In the genomic region with DNA sequence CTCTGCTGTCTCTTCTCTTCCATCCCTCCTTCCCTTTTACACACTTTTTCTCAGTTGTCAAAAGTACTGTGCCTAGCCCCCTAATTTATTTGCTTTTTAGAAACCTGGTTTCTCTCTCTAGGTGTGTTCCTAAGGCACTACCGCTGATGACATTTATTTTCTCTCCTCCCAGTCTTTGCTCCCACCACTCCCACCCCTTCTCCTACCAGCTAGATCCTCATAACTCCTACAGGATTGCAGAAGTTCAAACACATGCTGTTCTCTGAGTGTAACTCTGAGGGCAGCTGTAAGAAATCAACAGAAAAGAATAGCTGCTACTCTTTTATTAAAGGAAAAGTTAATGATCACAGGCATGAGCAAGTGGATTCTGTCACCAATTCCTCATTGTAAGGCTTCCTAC, we compare ENCODE assay signal across 18 cellular contexts. TPM values are rescaled to one million over a fixed set of nuclear protein-coding genes. Genes with fewer than 3 reads are reported as not detected.
DNase-seq lines count a peak whose midpoint lies in the region; ATAC-seq and TF ChIP-seq lines count a peak whose summit lies in the region.
"Had no signal": no experiment of that assay in that cellular context is flagged by ENCODE, and none has a peak within 500 bp of the region (broad histone marks: within the 10 kb centered on the region; RNA-seq: fewer than 3 reads in every experiment).

No MANE protein-coding gene starts in this region.

- H2AFZ ChIP-seq in GM23338: no peak overlapping the region

- H4K8ac ChIP-seq in mesendoderm (ENCODE audit: low read depth, low read length): no peak overlapping the region

- ATAC-seq in GM23338 (no peak), SK-N-SH treated with all-trans-retinoic acid at 6 μM for 48 hours (peak; percentile 48; the same call in 2 of the 3 replicates)
- ATAC-seq in CD4-positive, alpha-beta T cell (ENCODE audit: poor library complexity): no peak
- ATAC-seq in stimulated activated naive CD8-positive, alpha-beta T cell treated with anti-CD3 and anti-CD28 coated beads, Interleukin-15, amount 100 ng/mL, for 72 hours: no peak
- no peak for ATAC-seq in naive thymus-derived CD8-positive, alpha-beta T cell
- ATAC-seq: HCT116, HepG2 had no signal

- H4K20me1 ChIP-seq in GM23338 (replicated peaks; ENCODE audit: insufficient read depth): no peaks in the 10 kb centered on the region
- H4K20me1 ChIP-seq: BLaER1 treated with 17β-estradiol and CSF1 and Interleukin-3, amounts not matched to agents 10 nM and 100 nM had no signal

- H3K27me3 ChIP-seq in GM23338 (ENCODE audit: insufficient read depth): peaks cover 22% of the 10 kb centered on the region
- H3K27me3 ChIP-seq in mesendoderm (ENCODE audit: insufficient read depth, low read length, poor library complexity): no peaks in the 10 kb centered on the region
- peaks cover 4% of the 10 kb centered on the region for H3K27me3 ChIP-seq in CD4-positive, alpha-beta T cell (ENCODE audit: control insufficient read depth, insufficient read depth, low read length)

- POLR2A ChIA-PET in CD4-positive, alpha-beta T cell (lab: Charles Lee): no interaction called here
- POLR2A ChIA-PET in naive thymus-derived CD8-positive, alpha-beta T cell (lab: Charles Lee): no interaction called here

- H3K4me1 ChIP-seq in GM23338 (ENCODE audit: insufficient read depth) (peaks cover 66% of the 10 kb centered on the region), mesendoderm (ENCODE audit: control insufficient read depth, low read depth, low read length) (peaks cover 16% of the 10 kb centered on the region)
- H3K4me1 ChIP-seq: Caco-2 had no signal

- H3K56ac ChIP-seq in mesendoderm (ENCODE audit: low read length): peak overlapping the region; percentile 59

- no peak overlapping the region for H3K4me3 Mint-ChIP-seq in GM23338
- no peak overlapping the region for H3K4me3 Mint-ChIP-seq in CD4-positive, alpha-beta T cell
- no peak overlapping the region for H3K4me3 Mint-ChIP-seq in stimulated activated naive CD8-positive, alpha-beta T cell treated with anti-CD3 and anti-CD28 coated beads, Interleukin-15, amount 100 ng/mL, for 72 hours
- H3K4me3 Mint-ChIP-seq in naive thymus-derived CD8-positive, alpha-beta T cell: no peak overlapping the region
- H3K4me3 Mint-ChIP-seq: HFFc6, IgD-negative memory B cell had no signal

- peaks cover 32% of the 10 kb centered on the region for H3K4me1 Mint-ChIP-seq in GM23338
- H3K4me1 Mint-ChIP-seq in CD4-positive, alpha-beta T cell (ENCODE audit: low read depth): no peaks in the 10 kb centered on the region
- no peaks in the 10 kb centered on the region for H3K4me1 Mint-ChIP-seq in stimulated activated naive CD8-positive, alpha-beta T cell treated with anti-CD3 and anti-CD28 coated beads, Interleukin-15, amount 100 ng/mL, for 72 hours
- no peaks in the 10 kb centered on the region for H3K4me1 Mint-ChIP-seq in naive thymus-derived CD8-positive, alpha-beta T cell
- H3K4me1 Mint-ChIP-seq: IgD-negative memory B cell had no signal

- H2BK120ac ChIP-seq in mesendoderm (ENCODE audit: low read depth, low read length): no peak overlapping the region

- no peak overlapping the region for H3K27ac Mint-ChIP-seq in GM23338
- no peak overlapping the region for H3K27ac Mint-ChIP-seq in CD4-positive, alpha-beta T cell
- no peak overlapping the region for H3K27ac Mint-ChIP-seq in stimulated activated naive CD8-positive, alpha-beta T cell treated with anti-CD3 and anti-CD28 coated beads, Interleukin-15, amount 100 ng/mL, for 72 hours
- H3K27ac Mint-ChIP-seq in naive thymus-derived CD8-positive, alpha-beta T cell: no peak overlapping the region
- H3K27ac Mint-ChIP-seq: HFFc6, IgD-negative memory B cell had no signal

- H3K4me3 ChIP-seq in GM23338: no peak overlapping the region
- no peak overlapping the region for H3K4me3 ChIP-seq in mesendoderm (ENCODE audit: low read length)
- H3K4me3 ChIP-seq: BLaER1 treated with 17β-estradiol and CSF1 and Interleukin-3, amounts not matched to agents 10 nM and 100 nM had no signal

- H3K79me1 ChIP-seq in mesendoderm (ENCODE audit: low read length): no peaks in the 10 kb centered on the region

- DNase-seq in GM23338 (ENCODE audit: low spot score) (no peak), mesendoderm (no peak), putamen (ENCODE audit: low spot score) (peak; percentile 57)
- no peak for DNase-seq in CD4-positive, alpha-beta T cell
- no peak for DNase-seq in stimulated activated naive CD8-positive, alpha-beta T cell treated with anti-CD3 and anti-CD28 coated beads, Interleukin-15, amount 100 ng/mL, for 72 hours
- DNase-seq in naive thymus-derived CD8-positive, alpha-beta T cell: no peak
- DNase-seq in activated T-cell treated with anti-CD3 and anti-CD28 coated beads, Interleukin-2, amount 50 U/mL, for 48 hours: no peak
- DNase-seq: 8988T, GOT3 had no signal

- H3K27me3 Mint-ChIP-seq in GM23338 (ENCODE audit: insufficient read depth, low read depth, poor library complexity): peaks cover 5% of the 10 kb centered on the region
- H3K27me3 Mint-ChIP-seq in CD4-positive, alpha-beta T cell: peaks cover 5% of the 10 kb centered on the region
- H3K27me3 Mint-ChIP-seq in stimulated activated naive CD8-positive, alpha-beta T cell treated with anti-CD3 and anti-CD28 coated beads, Interleukin-15, amount 100 ng/mL, for 72 hours: no peaks in the 10 kb centered on the region
- peaks cover 2 to 22% (median 4%) of the 10 kb centered on the region in 5 donors for H3K27me3 Mint-ChIP-seq in naive thymus-derived CD8-positive, alpha-beta T cell
- H3K27me3 Mint-ChIP-seq: IgD-negative memory B cell had no signal

- TF ChIP-seq CTCF in GM23338 (conservative IDR thresholded peaks at IDR 0.05; ENCODE audit: low read depth in 2 of 2): no peak
- TF ChIP-seq CTCF in CD4-positive, alpha-beta T cell (IDR thresholded peaks at IDR 0.05): no peak

- no CpG with 5 or more reads among the region's 1 CpG for WGBS in mesendoderm (ENCODE audit: extremely low coverage, insufficient coverage, low lambda C conversion rate)

- H3K4ac ChIP-seq in mesendoderm (ENCODE audit: low read depth, low read length): no peak overlapping the region

- H3K9me2 ChIP-seq in GM23338 (ENCODE audit: insufficient read depth): no peaks in the 10 kb centered on the region; the same call in 1 of the 2 replicates

- no peaks in the 10 kb centered on the region for H3K36me3 Mint-ChIP-seq in GM23338 (ENCODE audit: low read depth)
- no peaks in the 10 kb centered on the region for H3K36me3 Mint-ChIP-seq in CD4-positive, alpha-beta T cell (ENCODE audit: low read depth)
- no peaks in the 10 kb centered on the region for H3K36me3 Mint-ChIP-seq in naive thymus-derived CD8-positive, alpha-beta T cell

- H3K27ac ChIP-seq in GM23338 (ENCODE audit: low read depth) (no peak overlapping the region), mesendoderm (ENCODE audit: low read depth, low read length) (no peak overlapping the region)
- no peak overlapping the region for H3K27ac ChIP-seq in CD4-positive, alpha-beta T cell (ENCODE audit: low read depth, low read length)
- H3K27ac ChIP-seq: BLaER1 treated with 17β-estradiol and CSF1 and Interleukin-3, amounts not matched to agents 10 nM and 100 nM had no signal

- no peaks in the 10 kb centered on the region for H3K9me3 ChIP-seq in CD4-positive, alpha-beta T cell (ENCODE audit: control insufficient read depth, low read length)
- H3K9me3 ChIP-seq: Caco-2 had no signal

- H2AK5ac ChIP-seq in mesendoderm (ENCODE audit: low read length): no peak overlapping the region

- H4K5ac ChIP-seq in mesendoderm (ENCODE audit: low read length): no peak overlapping the region

- intact Hi-C loops in CD4-positive, alpha-beta T cell (cut with DNase I, micrococcal nuclease): no loop called here

- H3K79me2 ChIP-seq in GM23338 (replicated peaks; ENCODE audit: insufficient read depth) (no peaks in the 10 kb centered on the region), mesendoderm (ENCODE audit: control insufficient read depth, insufficient read depth, low read length) (no peaks in the 10 kb centered on the region)

- H3K23ac ChIP-seq in mesendoderm (ENCODE audit: low read length): no peak overlapping the region

- CTCF ChIA-PET in CD4-positive, alpha-beta T cell (lab: Charles Lee): no interaction called here

- H3F3A ChIP-seq in GM23338 (replicated peaks; ENCODE audit: low read depth): no peaks in the 10 kb centered on the region

- H3K9me3 Mint-ChIP-seq in GM23338: no peaks in the 10 kb centered on the region
- peaks cover 6% of the 10 kb centered on the region for H3K9me3 Mint-ChIP-seq in CD4-positive, alpha-beta T cell
- H3K9me3 Mint-ChIP-seq in stimulated activated naive CD8-positive, alpha-beta T cell treated with anti-CD3 and anti-CD28 coated beads, Interleukin-15, amount 100 ng/mL, for 72 hours: peaks cover 0 to 8% of the 10 kb centered on the region in 2 donors
- peaks cover 0 to 5% (median 0%) of the 10 kb centered on the region in 9 donors for H3K9me3 Mint-ChIP-seq in naive thymus-derived CD8-positive, alpha-beta T cell
- H3K9me3 Mint-ChIP-seq: HFFc6 had no signal

- H3K4me2 ChIP-seq in GM23338: peak overlapping the region; percentile 27; the same call in 1 of the 2 replicates
- H3K4me2 ChIP-seq in mesendoderm (ENCODE audit: low read length): no peak overlapping the region

- H2BK5ac ChIP-seq in mesendoderm (ENCODE audit: low read length): peak overlapping the region; percentile 52

- no peak overlapping the region for H2BK15ac ChIP-seq in mesendoderm (replicated peaks; ENCODE audit: low read depth)

- peak overlapping the region; percentile 35 for H3K9ac ChIP-seq in mesendoderm (ENCODE audit: low read length)
- H3K9ac ChIP-seq: BLaER1 treated with 17β-estradiol and CSF1 and Interleukin-3, amounts not matched to agents 10 nM and 100 nM had no signal

- no peaks in the 10 kb centered on the region for H3K36me3 ChIP-seq in GM23338 (ENCODE audit: insufficient read depth)
- H3K36me3 ChIP-seq in mesendoderm (ENCODE audit: control insufficient read depth, insufficient read depth, low read length): no peaks in the 10 kb centered on the region
- H3K36me3 ChIP-seq: BLaER1 treated with 17β-estradiol and CSF1 and Interleukin-3, amounts not matched to agents 10 nM and 100 nM had no signal

- H3K18ac ChIP-seq in mesendoderm (ENCODE audit: low read length): no peak overlapping the region

TF ChIP-seq in GM23338, 12 proteins besides CTCF, POLR2A, EP300 and RAD21 (continues in another document):
- TF ChIP-seq POLR2AphosphoS5 (IDR thresholded peaks at IDR 0.05; ENCODE audit: low read depth): no peak
- no peak for TF ChIP-seq JUNB (IDR thresholded peaks at IDR 0.05; ENCODE audit: unreplicated experiment)
- no peak for TF ChIP-seq STAT1 (IDR thresholded peaks at IDR 0.05; ENCODE audit: unreplicated experiment)

TF ChIP-seq in SK-N-SH treated with all-trans-retinoic acid at 6 μM for 48 hours, 23 proteins besides CTCF, POLR2A, EP300 and RAD21 (continues in another document):
- TF ChIP-seq GLIS3 (CRISPR knock-in tag; IDR thresholded peaks at IDR 0.05) (no peak), ZNF565 (CRISPR knock-in tag; conservative IDR thresholded peaks at IDR 0.05; ENCODE audit: low read depth) (no peak), ZFP3 (CRISPR knock-in tag; IDR thresholded peaks at IDR 0.05) (no peak), ISL1 (CRISPR knock-in tag; IDR thresholded peaks at IDR 0.05) (no peak), ZNF8 (CRISPR knock-in tag; IDR thresholded peaks at IDR 0.05) (no peak)

RNA-seq across cellular contexts. Expression of a gene that starts 22.3 kb away (rescaled TPM):
- 0.27 and 1.3 TPM in 2 replicates for total RNA-seq in GM23338 (2014; rRNA removed; shearing (Covaris generic))
- 0.34 and 0.47 TPM in 2 replicates for polyA plus RNA-seq in GM23338 (2016; fragmentation: Nextera tagmentation; extraction: Ambion mirVana)
- polyA plus RNA-seq in mesendoderm (2013, experiment 1 of 2): 3.9 TPM
- 4.4 TPM for polyA plus RNA-seq in mesendoderm (2013, experiment 2 of 2)
- total RNA-seq in CD4-positive, alpha-beta T cell: not detected
- total RNA-seq in naive thymus-derived CD8-positive, alpha-beta T cell: not detected
- not detected for polyA plus RNA-seq in naive thymus-derived CD8-positive, alpha-beta T cell
- total RNA-seq: A673, Caco-2, HepG2, HFFc6 had no signal
- polyA plus RNA-seq: AG04450, HepG2, IgD-negative memory B cell had no signal
